ENCODE assay signal across 1 cellular context in the genomic region with DNA sequence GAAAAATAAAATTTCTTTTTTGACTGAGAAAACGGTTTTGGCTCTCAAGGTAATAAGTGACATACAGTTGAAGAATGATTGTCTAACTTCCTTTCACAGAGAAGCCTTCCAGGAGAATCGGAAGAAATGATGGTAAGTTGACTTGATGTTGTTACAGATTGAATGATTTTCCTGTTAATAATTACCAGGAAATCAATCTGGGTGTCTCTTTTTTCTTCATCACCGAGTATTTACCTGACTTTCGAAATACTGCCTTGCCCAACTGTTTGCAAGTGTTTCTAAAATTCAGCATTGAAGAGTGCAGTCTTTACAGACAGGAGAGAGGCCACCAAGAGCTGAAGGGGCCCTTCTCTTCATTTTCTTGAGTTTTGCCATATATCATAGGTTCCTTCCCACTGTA.
A peak's percentile ranks its signal among the peaks of the same experiment; 100 is the strongest.
TF ChIP-seq lines count a peak whose summit lies in the region.

No MANE protein-coding gene starts in this region.

TF ChIP-seq in HepG2, 621 proteins besides CTCF, POLR2A, EP300 and RAD21 (continued from another document and continues in another):
- TF ChIP-seq, protein P1, sequence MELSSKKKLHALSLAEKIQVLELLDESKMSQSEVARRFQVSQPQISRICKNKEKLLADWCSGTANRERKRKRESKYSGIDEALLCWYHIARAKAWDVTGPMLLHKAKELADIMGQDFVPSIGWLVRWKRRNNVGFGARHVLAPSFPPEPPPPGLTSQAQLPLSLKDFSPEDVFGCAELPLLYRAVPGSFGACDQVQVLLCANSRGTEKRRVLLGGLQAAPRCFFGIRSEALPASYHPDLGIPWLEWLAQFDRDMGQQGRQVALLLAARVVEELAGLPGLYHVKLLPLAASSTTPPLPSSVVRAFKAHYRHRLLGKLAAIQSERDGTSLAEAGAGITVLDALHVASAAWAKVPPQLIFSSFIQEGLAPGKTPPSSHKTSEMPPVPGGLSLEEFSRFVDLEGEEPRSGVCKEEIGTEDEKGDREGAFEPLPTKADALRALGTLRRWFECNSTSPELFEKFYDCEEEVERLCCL (CRISPR knock-in tag; IDR thresholded peaks at IDR 0.05; ENCODE audit: borderline replicate concordance): no peak
- TF ChIP-seq, protein P2, sequence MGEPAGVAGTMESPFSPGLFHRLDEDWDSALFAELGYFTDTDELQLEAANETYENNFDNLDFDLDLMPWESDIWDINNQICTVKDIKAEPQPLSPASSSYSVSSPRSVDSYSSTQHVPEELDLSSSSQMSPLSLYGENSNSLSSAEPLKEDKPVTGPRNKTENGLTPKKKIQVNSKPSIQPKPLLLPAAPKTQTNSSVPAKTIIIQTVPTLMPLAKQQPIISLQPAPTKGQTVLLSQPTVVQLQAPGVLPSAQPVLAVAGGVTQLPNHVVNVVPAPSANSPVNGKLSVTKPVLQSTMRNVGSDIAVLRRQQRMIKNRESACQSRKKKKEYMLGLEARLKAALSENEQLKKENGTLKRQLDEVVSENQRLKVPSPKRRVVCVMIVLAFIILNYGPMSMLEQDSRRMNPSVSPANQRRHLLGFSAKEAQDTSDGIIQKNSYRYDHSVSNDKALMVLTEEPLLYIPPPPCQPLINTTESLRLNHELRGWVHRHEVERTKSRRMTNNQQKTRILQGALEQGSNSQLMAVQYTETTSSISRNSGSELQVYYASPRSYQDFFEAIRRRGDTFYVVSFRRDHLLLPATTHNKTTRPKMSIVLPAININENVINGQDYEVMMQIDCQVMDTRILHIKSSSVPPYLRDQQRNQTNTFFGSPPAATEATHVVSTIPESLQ (CRISPR knock-in tag; conservative IDR thresholded peaks at IDR 0.05): no peak
- TF ChIP-seq POGZ (CRISPR knock-in tag; IDR thresholded peaks at IDR 0.05) (peak; percentile 59; the same call in 1 of the 2 replicates), ZNF431 (CRISPR knock-in tag; IDR thresholded peaks at IDR 0.05; ENCODE audit: borderline replicate concordance, low read depth) (no peak), SRY (CRISPR knock-in tag; IDR thresholded peaks at IDR 0.05) (no peak), SALL2 (CRISPR knock-in tag; IDR thresholded peaks at IDR 0.05) (no peak), HOXA9 (CRISPR knock-in tag; IDR thresholded peaks at IDR 0.05; ENCODE audit: borderline replicate concordance) (no peak), PHF5A (CRISPR knock-in tag; IDR thresholded peaks at IDR 0.05; ENCODE audit: low read depth, unreplicated experiment) (peak; percentile 77), ZC3H13 (CRISPR knock-in tag; IDR thresholded peaks at IDR 0.05) (no peak), IRX3 (CRISPR knock-in tag; IDR thresholded peaks at IDR 0.05; ENCODE audit: borderline replicate concordance, low read depth) (no peak), SMARCE1 (IDR thresholded peaks at IDR 0.05; ENCODE audit: borderline replicate concordance) (no peak), TCF7 (IDR thresholded peaks at IDR 0.05; ENCODE audit: low read depth) (peak; percentile 95), DMAP1 (CRISPR knock-in tag; IDR thresholded peaks at IDR 0.05) (no peak), ZNF317 (CRISPR knock-in tag; IDR thresholded peaks at IDR 0.05) (no peak), HNRNPUL1 (IDR thresholded peaks at IDR 0.05; ENCODE audit: low read depth, low read length) (peak; percentile 89), MAF1 (CRISPR knock-in tag; IDR thresholded peaks at IDR 0.05; ENCODE audit: borderline replicate concordance) (no peak)
- TF ChIP-seq, protein P3, sequence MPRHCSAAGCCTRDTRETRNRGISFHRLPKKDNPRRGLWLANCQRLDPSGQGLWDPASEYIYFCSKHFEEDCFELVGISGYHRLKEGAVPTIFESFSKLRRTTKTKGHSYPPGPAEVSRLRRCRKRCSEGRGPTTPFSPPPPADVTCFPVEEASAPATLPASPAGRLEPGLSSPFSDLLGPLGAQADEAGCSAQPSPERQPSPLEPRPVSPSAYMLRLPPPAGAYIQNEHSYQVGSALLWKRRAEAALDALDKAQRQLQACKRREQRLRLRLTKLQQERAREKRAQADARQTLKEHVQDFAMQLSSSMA (CRISPR knock-in tag; IDR thresholded peaks at IDR 0.05): no peak
- TF ChIP-seq, protein P4, sequence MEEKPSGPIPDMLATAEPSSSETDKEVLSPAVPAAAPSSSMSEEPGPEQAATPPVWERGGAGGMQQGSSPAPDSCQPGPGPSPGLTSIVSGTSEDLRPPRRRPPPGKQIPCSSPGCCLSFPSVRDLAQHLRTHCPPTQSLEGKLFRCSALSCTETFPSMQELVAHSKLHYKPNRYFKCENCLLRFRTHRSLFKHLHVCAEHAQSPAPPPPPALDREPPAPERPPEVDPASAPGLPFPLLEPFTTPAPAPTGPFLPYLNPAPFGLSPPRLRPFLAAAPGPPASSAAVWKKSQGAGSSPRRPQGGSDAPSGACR (CRISPR knock-in tag; IDR thresholded peaks at IDR 0.05): peak; percentile 77; the same call in 1 of the 2 replicates
- TF ChIP-seq, protein P5, sequence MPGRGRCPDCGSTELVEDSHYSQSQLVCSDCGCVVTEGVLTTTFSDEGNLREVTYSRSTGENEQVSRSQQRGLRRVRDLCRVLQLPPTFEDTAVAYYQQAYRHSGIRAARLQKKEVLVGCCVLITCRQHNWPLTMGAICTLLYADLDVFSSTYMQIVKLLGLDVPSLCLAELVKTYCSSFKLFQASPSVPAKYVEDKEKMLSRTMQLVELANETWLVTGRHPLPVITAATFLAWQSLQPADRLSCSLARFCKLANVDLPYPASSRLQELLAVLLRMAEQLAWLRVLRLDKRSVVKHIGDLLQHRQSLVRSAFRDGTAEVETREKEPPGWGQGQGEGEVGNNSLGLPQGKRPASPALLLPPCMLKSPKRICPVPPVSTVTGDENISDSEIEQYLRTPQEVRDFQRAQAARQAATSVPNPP (CRISPR knock-in tag; IDR thresholded peaks at IDR 0.05): no peak
- TF ChIP-seq, protein P6, sequence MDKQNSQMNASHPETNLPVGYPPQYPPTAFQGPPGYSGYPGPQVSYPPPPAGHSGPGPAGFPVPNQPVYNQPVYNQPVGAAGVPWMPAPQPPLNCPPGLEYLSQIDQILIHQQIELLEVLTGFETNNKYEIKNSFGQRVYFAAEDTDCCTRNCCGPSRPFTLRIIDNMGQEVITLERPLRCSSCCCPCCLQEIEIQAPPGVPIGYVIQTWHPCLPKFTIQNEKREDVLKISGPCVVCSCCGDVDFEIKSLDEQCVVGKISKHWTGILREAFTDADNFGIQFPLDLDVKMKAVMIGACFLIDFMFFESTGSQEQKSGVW (CRISPR knock-in tag; IDR thresholded peaks at IDR 0.05; ENCODE audit: borderline replicate concordance): no peak
- TF ChIP-seq, protein P7, sequence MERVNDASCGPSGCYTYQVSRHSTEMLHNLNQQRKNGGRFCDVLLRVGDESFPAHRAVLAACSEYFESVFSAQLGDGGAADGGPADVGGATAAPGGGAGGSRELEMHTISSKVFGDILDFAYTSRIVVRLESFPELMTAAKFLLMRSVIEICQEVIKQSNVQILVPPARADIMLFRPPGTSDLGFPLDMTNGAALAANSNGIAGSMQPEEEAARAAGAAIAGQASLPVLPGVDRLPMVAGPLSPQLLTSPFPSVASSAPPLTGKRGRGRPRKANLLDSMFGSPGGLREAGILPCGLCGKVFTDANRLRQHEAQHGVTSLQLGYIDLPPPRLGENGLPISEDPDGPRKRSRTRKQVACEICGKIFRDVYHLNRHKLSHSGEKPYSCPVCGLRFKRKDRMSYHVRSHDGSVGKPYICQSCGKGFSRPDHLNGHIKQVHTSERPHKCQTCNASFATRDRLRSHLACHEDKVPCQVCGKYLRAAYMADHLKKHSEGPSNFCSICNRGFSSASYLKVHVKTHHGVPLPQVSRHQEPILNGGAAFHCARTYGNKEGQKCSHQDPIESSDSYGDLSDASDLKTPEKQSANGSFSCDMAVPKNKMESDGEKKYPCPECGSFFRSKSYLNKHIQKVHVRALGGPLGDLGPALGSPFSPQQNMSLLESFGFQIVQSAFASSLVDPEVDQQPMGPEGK (CRISPR knock-in tag; IDR thresholded peaks at IDR 0.05): peak; percentile 69; the same call in 1 of the 2 replicates
- TF ChIP-seq, protein P8, sequence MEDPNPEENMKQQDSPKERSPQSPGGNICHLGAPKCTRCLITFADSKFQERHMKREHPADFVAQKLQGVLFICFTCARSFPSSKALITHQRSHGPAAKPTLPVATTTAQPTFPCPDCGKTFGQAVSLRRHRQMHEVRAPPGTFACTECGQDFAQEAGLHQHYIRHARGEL (CRISPR knock-in tag; IDR thresholded peaks at IDR 0.05): no peak
- TF ChIP-seq, protein P9, sequence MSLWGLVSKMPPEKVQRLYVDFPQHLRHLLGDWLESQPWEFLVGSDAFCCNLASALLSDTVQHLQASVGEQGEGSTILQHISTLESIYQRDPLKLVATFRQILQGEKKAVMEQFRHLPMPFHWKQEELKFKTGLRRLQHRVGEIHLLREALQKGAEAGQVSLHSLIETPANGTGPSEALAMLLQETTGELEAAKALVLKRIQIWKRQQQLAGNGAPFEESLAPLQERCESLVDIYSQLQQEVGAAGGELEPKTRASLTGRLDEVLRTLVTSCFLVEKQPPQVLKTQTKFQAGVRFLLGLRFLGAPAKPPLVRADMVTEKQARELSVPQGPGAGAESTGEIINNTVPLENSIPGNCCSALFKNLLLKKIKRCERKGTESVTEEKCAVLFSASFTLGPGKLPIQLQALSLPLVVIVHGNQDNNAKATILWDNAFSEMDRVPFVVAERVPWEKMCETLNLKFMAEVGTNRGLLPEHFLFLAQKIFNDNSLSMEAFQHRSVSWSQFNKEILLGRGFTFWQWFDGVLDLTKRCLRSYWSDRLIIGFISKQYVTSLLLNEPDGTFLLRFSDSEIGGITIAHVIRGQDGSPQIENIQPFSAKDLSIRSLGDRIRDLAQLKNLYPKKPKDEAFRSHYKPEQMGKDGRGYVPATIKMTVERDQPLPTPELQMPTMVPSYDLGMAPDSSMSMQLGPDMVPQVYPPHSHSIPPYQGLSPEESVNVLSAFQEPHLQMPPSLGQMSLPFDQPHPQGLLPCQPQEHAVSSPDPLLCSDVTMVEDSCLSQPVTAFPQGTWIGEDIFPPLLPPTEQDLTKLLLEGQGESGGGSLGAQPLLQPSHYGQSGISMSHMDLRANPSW (CRISPR knock-in tag; IDR thresholded peaks at IDR 0.05; ENCODE audit: borderline replicate concordance): no peak
- TF ChIP-seq, protein P10, sequence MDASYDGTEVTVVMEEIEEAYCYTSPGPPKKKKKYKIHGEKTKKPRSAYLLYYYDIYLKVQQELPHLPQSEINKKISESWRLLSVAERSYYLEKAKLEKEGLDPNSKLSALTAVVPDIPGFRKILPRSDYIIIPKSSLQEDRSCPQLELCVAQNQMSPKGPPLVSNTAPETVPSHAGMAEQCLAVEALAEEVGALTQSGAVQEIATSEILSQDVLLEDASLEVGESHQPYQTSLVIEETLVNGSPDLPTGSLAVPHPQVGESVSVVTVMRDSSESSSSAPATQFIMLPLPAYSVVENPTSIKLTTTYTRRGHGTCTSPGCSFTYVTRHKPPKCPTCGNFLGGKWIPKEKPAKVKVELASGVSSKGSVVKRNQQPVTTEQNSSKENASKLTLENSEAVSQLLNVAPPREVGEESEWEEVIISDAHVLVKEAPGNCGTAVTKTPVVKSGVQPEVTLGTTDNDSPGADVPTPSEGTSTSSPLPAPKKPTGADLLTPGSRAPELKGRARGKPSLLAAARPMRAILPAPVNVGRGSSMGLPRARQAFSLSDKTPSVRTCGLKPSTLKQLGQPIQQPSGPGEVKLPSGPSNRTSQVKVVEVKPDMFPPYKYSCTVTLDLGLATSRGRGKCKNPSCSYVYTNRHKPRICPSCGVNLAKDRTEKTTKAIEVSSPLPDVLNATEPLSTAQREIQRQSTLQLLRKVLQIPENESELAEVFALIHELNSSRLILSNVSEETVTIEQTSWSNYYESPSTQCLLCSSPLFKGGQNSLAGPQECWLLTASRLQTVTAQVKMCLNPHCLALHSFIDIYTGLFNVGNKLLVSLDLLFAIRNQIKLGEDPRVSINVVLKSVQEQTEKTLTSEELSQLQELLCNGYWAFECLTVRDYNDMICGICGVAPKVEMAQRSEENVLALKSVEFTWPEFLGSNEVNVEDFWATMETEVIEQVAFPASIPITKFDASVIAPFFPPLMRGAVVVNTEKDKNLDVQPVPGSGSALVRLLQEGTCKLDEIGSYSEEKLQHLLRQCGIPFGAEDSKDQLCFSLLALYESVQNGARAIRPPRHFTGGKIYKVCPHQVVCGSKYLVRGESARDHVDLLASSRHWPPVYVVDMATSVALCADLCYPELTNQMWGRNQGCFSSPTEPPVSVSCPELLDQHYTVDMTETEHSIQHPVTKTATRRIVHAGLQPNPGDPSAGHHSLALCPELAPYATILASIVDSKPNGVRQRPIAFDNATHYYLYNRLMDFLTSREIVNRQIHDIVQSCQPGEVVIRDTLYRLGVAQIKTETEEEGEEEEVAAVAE (CRISPR knock-in tag; IDR thresholded peaks at IDR 0.05; ENCODE audit: borderline replicate concordance): peak; percentile 67; the same call in 1 of the 2 replicates
